In the genomic region with DNA sequence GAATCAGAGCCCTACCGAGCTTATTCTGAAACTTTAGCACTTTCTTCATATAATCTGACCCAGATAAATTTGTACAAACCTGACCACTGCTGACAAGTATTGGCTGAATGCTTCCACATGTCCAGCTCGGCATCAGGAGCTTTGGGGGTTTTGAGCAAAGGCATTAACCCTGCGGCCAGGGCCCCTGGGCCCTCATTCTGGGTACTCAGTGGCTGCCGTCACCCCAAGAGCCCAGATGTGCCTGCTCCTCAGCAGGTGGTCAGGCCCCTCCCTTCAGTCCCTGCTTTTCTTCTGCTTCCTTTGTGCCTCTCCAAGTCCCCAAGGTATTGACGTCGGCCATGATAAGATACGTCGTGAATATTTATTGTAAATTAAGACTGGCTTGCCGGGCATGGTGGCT, we compare ENCODE assay signal across 1 cellular context.
TF ChIP-seq lines count a peak whose summit lies in the region.

No MANE protein-coding gene starts in this region.

TF ChIP-seq in HepG2, 621 proteins besides CTCF, POLR2A, EP300 and RAD21 (continued from another document):
- TF ChIP-seq MNT (IDR thresholded peaks at IDR 0.05) (no peak), SALL1 (CRISPR knock-in tag; IDR thresholded peaks at IDR 0.05) (no peak), ZNF691 (CRISPR knock-in tag; IDR thresholded peaks at IDR 0.05; ENCODE audit: borderline replicate concordance, low read depth) (no peak), ARID3A (IDR thresholded peaks at IDR 0.05; ENCODE audit: low read depth, low read length) (no peak), MEIS1 (CRISPR knock-in tag; IDR thresholded peaks at IDR 0.05; ENCODE audit: borderline replicate concordance) (no peak), ISX (CRISPR knock-in tag; conservative IDR thresholded peaks at IDR 0.05) (no peak), DPF2 (CRISPR knock-in tag; IDR thresholded peaks at IDR 0.05; ENCODE audit: borderline replicate concordance, low read depth) (no peak), CEBPG (CRISPR knock-in tag; IDR thresholded peaks at IDR 0.05) (no peak), MEIS2 (CRISPR knock-in tag; IDR thresholded peaks at IDR 0.05) (no peak)
- TF ChIP-seq, protein P1, sequence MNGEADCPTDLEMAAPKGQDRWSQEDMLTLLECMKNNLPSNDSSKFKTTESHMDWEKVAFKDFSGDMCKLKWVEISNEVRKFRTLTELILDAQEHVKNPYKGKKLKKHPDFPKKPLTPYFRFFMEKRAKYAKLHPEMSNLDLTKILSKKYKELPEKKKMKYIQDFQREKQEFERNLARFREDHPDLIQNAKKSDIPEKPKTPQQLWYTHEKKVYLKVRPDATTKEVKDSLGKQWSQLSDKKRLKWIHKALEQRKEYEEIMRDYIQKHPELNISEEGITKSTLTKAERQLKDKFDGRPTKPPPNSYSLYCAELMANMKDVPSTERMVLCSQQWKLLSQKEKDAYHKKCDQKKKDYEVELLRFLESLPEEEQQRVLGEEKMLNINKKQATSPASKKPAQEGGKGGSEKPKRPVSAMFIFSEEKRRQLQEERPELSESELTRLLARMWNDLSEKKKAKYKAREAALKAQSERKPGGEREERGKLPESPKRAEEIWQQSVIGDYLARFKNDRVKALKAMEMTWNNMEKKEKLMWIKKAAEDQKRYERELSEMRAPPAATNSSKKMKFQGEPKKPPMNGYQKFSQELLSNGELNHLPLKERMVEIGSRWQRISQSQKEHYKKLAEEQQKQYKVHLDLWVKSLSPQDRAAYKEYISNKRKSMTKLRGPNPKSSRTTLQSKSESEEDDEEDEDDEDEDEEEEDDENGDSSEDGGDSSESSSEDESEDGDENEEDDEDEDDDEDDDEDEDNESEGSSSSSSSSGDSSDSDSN (CRISPR knock-in tag; IDR thresholded peaks at IDR 0.05), result no peak
- TF ChIP-seq, protein P2, sequence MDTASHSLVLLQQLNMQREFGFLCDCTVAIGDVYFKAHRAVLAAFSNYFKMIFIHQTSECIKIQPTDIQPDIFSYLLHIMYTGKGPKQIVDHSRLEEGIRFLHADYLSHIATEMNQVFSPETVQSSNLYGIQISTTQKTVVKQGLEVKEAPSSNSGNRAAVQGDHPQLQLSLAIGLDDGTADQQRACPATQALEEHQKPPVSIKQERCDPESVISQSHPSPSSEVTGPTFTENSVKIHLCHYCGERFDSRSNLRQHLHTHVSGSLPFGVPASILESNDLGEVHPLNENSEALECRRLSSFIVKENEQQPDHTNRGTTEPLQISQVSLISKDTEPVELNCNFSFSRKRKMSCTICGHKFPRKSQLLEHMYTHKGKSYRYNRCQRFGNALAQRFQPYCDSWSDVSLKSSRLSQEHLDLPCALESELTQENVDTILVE (CRISPR knock-in tag; IDR thresholded peaks at IDR 0.05), result no peak
- TF ChIP-seq, protein P3, sequence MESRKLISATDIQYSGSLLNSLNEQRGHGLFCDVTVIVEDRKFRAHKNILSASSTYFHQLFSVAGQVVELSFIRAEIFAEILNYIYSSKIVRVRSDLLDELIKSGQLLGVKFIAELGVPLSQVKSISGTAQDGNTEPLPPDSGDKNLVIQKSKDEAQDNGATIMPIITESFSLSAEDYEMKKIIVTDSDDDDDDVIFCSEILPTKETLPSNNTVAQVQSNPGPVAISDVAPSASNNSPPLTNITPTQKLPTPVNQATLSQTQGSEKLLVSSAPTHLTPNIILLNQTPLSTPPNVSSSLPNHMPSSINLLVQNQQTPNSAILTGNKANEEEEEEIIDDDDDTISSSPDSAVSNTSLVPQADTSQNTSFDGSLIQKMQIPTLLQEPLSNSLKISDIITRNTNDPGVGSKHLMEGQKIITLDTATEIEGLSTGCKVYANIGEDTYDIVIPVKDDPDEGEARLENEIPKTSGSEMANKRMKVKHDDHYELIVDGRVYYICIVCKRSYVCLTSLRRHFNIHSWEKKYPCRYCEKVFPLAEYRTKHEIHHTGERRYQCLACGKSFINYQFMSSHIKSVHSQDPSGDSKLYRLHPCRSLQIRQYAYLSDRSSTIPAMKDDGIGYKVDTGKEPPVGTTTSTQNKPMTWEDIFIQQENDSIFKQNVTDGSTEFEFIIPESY (CRISPR knock-in tag; IDR thresholded peaks at IDR 0.05), result no peak
TF ChIP-seq in HepG2: peak in this region for 0.
